Comparison of ENCODE assay signal across 8 cellular contexts in genomic region chr1:111448918-111449702, GRCh38. TPM values are rescaled to one million over a fixed set of nuclear protein-coding genes. Genes with fewer than 3 reads are reported as not detected.
DNase-seq lines count a peak whose midpoint lies in the region; ATAC-seq and TF ChIP-seq lines count a peak whose summit lies in the region.

ATP5PB (plus strand) TSS chr1:111449464; CDS start chr1:111449542, 78 bp downstream.
WDR77 (minus strand) TSS chr1:111449256; CDS start chr1:111449169, 87 bp downstream.

- H3K4me3 Mint-ChIP-seq in neural progenitor cell, result peak within 1 kb of the TSS; percentile 99

- H3K9me3 Mint-ChIP-seq in neural progenitor cell, result no peaks in the 10 kb centered on the region

- H3K27me3 Mint-ChIP-seq in neural progenitor cell (ENCODE audit: insufficient read depth, low read depth), result peaks cover 3% of the 10 kb centered on the region

- H3K9me3 ChIP-seq in neural progenitor cell (ENCODE audit: low read depth), result no peaks in the 10 kb centered on the region

- peak; percentile 99 for DNase-seq in GF-D8 (lab: John Stamatoyannopoulos, UW)
- peak; percentile 100 for DNase-seq in HEK293T (ENCODE audit: extremely low spot score)
- DNase-seq in MV-4-11 (lab: John Stamatoyannopoulos, UW), result peak; percentile 100
- DNase-seq in SK-MEL-5 (ENCODE audit: low read depth, low spot score), result peak; percentile 99
- peak; percentile 90 for DNase-seq in activated naive CD4-positive, alpha-beta T cell treated with Interleukin-2 at 50 U/mL for 16 hours
- DNase-seq in foreskin keratinocyte, result peak; percentile 95 to 98
- peak; percentile 99 for DNase-seq in neural progenitor cell (ENCODE audit: low spot score)
- DNase-seq in stromal cell of bone marrow (ENCODE audit: low read depth), result peak; percentile 99

- peak; percentile 90 for ATAC-seq in foreskin keratinocyte

- peak within 1 kb of the TSS; percentile 98 for H3K4me3 ChIP-seq in neural progenitor cell

- H3K36me3 Mint-ChIP-seq in neural progenitor cell, result peaks cover 7% of the 10 kb centered on the region

- in situ Hi-C loops in SK-MEL-5 (cut with HindIII; ENCODE audit: low pct_unique_long_range_greater_than_20kb, low sequenced_read_pairs), result no loop called here

- TF ChIP-seq CTCF in foreskin keratinocyte (conservative IDR thresholded peaks at IDR 0.05), result no peak
- no peak for TF ChIP-seq CTCF in neural progenitor cell (IDR thresholded peaks at IDR 0.05)

- H3K27ac ChIP-seq in foreskin keratinocyte (peak within 1 kb of the TSS; percentile 81), neural progenitor cell (peak within 1 kb of the TSS; percentile 80)

- H3K4me1 Mint-ChIP-seq in neural progenitor cell, result peaks cover 19% of the 10 kb centered on the region

- H3F3A ChIP-seq in neural progenitor cell (ENCODE audit: low read depth), result peaks cover 3% of the 10 kb centered on the region

- H4K20me1 ChIP-seq in neural progenitor cell (ENCODE audit: low read depth), result peaks cover 21% of the 10 kb centered on the region

- no peaks in the 10 kb centered on the region for H3K36me3 ChIP-seq in neural progenitor cell

- peak within 1 kb of the TSS; percentile 98 for H3K27ac Mint-ChIP-seq in neural progenitor cell

- H3K4me1 ChIP-seq in foreskin keratinocyte (peaks cover 12% of the 10 kb centered on the region), neural progenitor cell (peaks cover 15% of the 10 kb centered on the region)

- peaks cover 81% of the 10 kb centered on the region for H3K79me2 ChIP-seq in neural progenitor cell (ENCODE audit: low read depth)

- H3K9ac ChIP-seq in neural progenitor cell, result peak within 1 kb of the TSS; percentile 95

- H3K27me3 ChIP-seq in foreskin keratinocyte, result no peaks in the 10 kb centered on the region
- no peaks in the 10 kb centered on the region for H3K27me3 ChIP-seq in neural progenitor cell

- POLR2A ChIA-PET in HEK293T (lab: Yijun Ruan, JAX), result interaction anchor here (0.7 to 1.8 kb wide), 4 partner anchors 12 to 306 kb away, joined by 3 to 10 read pairs (median 4); partner anchors contain the start of gene DDX20

- H2AFZ ChIP-seq in neural progenitor cell (replicated peaks), result peak within 1 kb of the TSS; percentile 98

- peak within 1 kb of the TSS; percentile 97 for H3K4me2 ChIP-seq in neural progenitor cell

- CTCF ChIA-PET in HEK293T (lab: Yijun Ruan, JAX), result no interaction called here

TF ChIP-seq in HEK293T, 16 proteins besides CTCF, POLR2A, EP300 and RAD21:
- TF ChIP-seq PKNOX1 (IDR thresholded peaks at IDR 0.05) (0 out of 2 replicates have a peak, but pooled peaks have one; percentile 19), L3MBTL2 (conservative IDR thresholded peaks at IDR 0.05) (peak; percentile 61), LEF1 (IDR thresholded peaks at IDR 0.05; ENCODE audit: borderline replicate concordance) (no peak), BHLHE40 (IDR thresholded peaks at IDR 0.05; ENCODE audit: borderline replicate concordance) (no peak), SP1 (IDR thresholded peaks at IDR 0.05) (peak; percentile 66; the same call in 1 of the 2 replicates), ZNF384 (IDR thresholded peaks at IDR 0.05) (peak; percentile 94), NFRKB (IDR thresholded peaks at IDR 0.05) (peak; percentile 87)

RNA-seq across cellular contexts. Expression of gene ATP5PB, which starts in this region (rescaled TPM):
- total RNA-seq in SK-MEL-5 (2014; rRNA removed; shearing (Covaris generic)), result 683 and 745 TPM in 2 replicates
- polyA plus RNA-seq in SK-MEL-5 (2015; cell fraction: cytosol; rRNA removed), result 342 and 365 TPM in 2 replicates
- 62.0 and 97.5 TPM in 2 replicates for polyA plus RNA-seq in SK-MEL-5 (2015; cell fraction: nucleus; rRNA removed)
- 386 and 391 TPM in 2 replicates for total RNA-seq in foreskin keratinocyte
- polyA plus RNA-seq in foreskin keratinocyte, result 322 and 382 TPM in 2 replicates
- total RNA-seq in neural progenitor cell (ENCODE audit: low replicate concordance), result 273 and 467 TPM in 2 replicates

RNA-seq across cellular contexts. Expression of gene WDR77, which starts in this region (rescaled TPM):
- total RNA-seq in SK-MEL-5 (2014; rRNA removed; shearing (Covaris generic)), result 54.1 and 57.1 TPM in 2 replicates
- polyA plus RNA-seq in SK-MEL-5 (2015; cell fraction: cytosol; rRNA removed), result 53.8 and 69.0 TPM in 2 replicates
- 87.5 and 109 TPM in 2 replicates for polyA plus RNA-seq in SK-MEL-5 (2015; cell fraction: nucleus; rRNA removed)
- total RNA-seq in foreskin keratinocyte (66.6 and 74.0 TPM in 2 replicates), neural progenitor cell (ENCODE audit: low replicate concordance) (55.8 and 73.3 TPM in 2 replicates)
- polyA plus RNA-seq in foreskin keratinocyte, result 63.6 and 80.5 TPM in 2 replicates

Comparison
In these comparisons a context has a peak if more than half of its experiments do, and no peak if none do; other contexts are left out.
1. Peak in every context shown above with its lines: DNase-seq, ATAC-seq, H3K4me3 ChIP-seq and H3K27ac ChIP-seq.